Comparison of ENCODE assay signal across 27 cellular contexts in genomic region chr18:39450958-39451357, GRCh38.
"Had no signal": no experiment of that assay in that cellular context is flagged by ENCODE, and none has a peak within 500 bp of the region (broad histone marks: within the 10 kb centered on the region; RNA-seq: fewer than 3 reads in every experiment).

No MANE protein-coding gene starts in this region.

- H3K27me3 ChIP-seq: neutrophil, pancreas, right lobe of liver, sigmoid colon, stomach, thyroid gland, tibial nerve, upper lobe of left lung, uterus had no signal

- H3K36me3 ChIP-seq: neutrophil, pancreas, right lobe of liver, sigmoid colon, stomach, thoracic aorta, thyroid gland, tibial nerve, upper lobe of left lung, uterus had no signal

- H3K9me3 ChIP-seq: neutrophil, pancreas, psoas muscle, right lobe of liver, sigmoid colon, stomach, thoracic aorta, thyroid gland, tibial nerve, upper lobe of left lung, uterus had no signal

- H3K4me3 Mint-ChIP-seq: naive B cell; naive thymus-derived CD8-positive, alpha-beta T cell; natural killer cell treated with Interleukin-12 subunit alpha and Interleukin-12 subunit beta and Interleukin-15 and Interleukin-18, amount 100 ng/mL, for 72 hours; stimulated activated effector memory CD8-positive, alpha-beta T cell treated with anti-CD3 and anti-CD28 coated beads, Interleukin-12 subunit alpha, Interleukin-12 subunit beta, amount 100 ng/mL, for 72 hours; stimulated activated naive B cell treated with anti-CD40 and anti-IgM and Interleukin-4, amounts not matched to agents 10 μg/mL and 1 μg/mL and 100 μg/mL, for 72 hours; stimulated activated naive CD8-positive, alpha-beta T cell treated with anti-CD3 and anti-CD28 coated beads, Interleukin-15, Interleukin-2, amounts not matched to agents 100 ng/mL and 50 ng/mL, for 24 hours had no signal

- H3K36me3 Mint-ChIP-seq: naive B cell; naive thymus-derived CD8-positive, alpha-beta T cell; stimulated activated effector memory CD8-positive, alpha-beta T cell treated with anti-CD3 and anti-CD28 coated beads, Interleukin-12 subunit alpha, Interleukin-12 subunit beta, amount 100 ng/mL, for 72 hours; stimulated activated naive B cell treated with anti-CD40 and anti-IgM and Interleukin-4, amounts not matched to agents 10 μg/mL and 1 μg/mL and 100 μg/mL, for 72 hours had no signal

- H3K27me3 Mint-ChIP-seq: naive B cell; naive thymus-derived CD8-positive, alpha-beta T cell; natural killer cell treated with Interleukin-12 subunit alpha and Interleukin-12 subunit beta and Interleukin-15 and Interleukin-18, amount 100 ng/mL, for 72 hours; progenitor cell of endocrine pancreas; stimulated activated naive B cell treated with anti-CD40 and anti-IgM and Interleukin-4, amounts not matched to agents 10 μg/mL and 1 μg/mL and 100 μg/mL, for 72 hours; stimulated activated naive CD8-positive, alpha-beta T cell treated with anti-CD3 and anti-CD28 coated beads, Interleukin-15, Interleukin-2, amounts not matched to agents 100 ng/mL and 50 ng/mL, for 24 hours had no signal

- H3K4me1 Mint-ChIP-seq: naive B cell; stimulated activated effector memory CD8-positive, alpha-beta T cell treated with anti-CD3 and anti-CD28 coated beads, Interleukin-12 subunit alpha, Interleukin-12 subunit beta, amount 100 ng/mL, for 72 hours; stimulated activated naive B cell treated with anti-CD40 and anti-IgM and Interleukin-4, amounts not matched to agents 10 μg/mL and 1 μg/mL and 100 μg/mL, for 72 hours had no signal

- H3K27ac Mint-ChIP-seq: naive B cell; naive thymus-derived CD8-positive, alpha-beta T cell; natural killer cell treated with Interleukin-12 subunit alpha and Interleukin-12 subunit beta and Interleukin-15 and Interleukin-18, amount 100 ng/mL, for 72 hours; progenitor cell of endocrine pancreas; stimulated activated effector memory CD8-positive, alpha-beta T cell treated with anti-CD3 and anti-CD28 coated beads, Interleukin-12 subunit alpha, Interleukin-12 subunit beta, amount 100 ng/mL, for 72 hours; stimulated activated naive B cell treated with anti-CD40 and anti-IgM and Interleukin-4, amounts not matched to agents 10 μg/mL and 1 μg/mL and 100 μg/mL, for 72 hours; stimulated activated naive CD8-positive, alpha-beta T cell treated with anti-CD3 and anti-CD28 coated beads, Interleukin-15, Interleukin-2, amounts not matched to agents 100 ng/mL and 50 ng/mL, for 24 hours had no signal

- H3K4me1 ChIP-seq: psoas muscle, uterus had no signal

- DNase-seq: naive B cell; naive thymus-derived CD8-positive, alpha-beta T cell; nucleus accumbens; pancreas; psoas muscle; right cardiac atrium; right lobe of liver; sigmoid colon; small intestine; stimulated activated CD4-positive, alpha-beta T cell treated with anti-CD3 and anti-CD28 coated beads, Interleukin-15, amount 100 ng/mL, for 24 hours; stimulated activated CD4-positive, alpha-beta T cell treated with anti-CD3 and anti-CD28 coated beads, Interleukin-2, amount 100 ng/mL, for 24 hours; stimulated activated CD4-positive, alpha-beta T cell treated with anti-CD3 and anti-CD28 coated beads, Interleukin-2, amount 100 ng/mL, for 48 hours; stimulated activated CD4-positive, alpha-beta T cell treated with anti-CD3 and anti-CD28 coated beads, Interleukin-4, amount 100 ng/mL, for 24 hours; stimulated activated naive B cell treated with anti-CD40 and anti-IgM and Interleukin-4, amounts not matched to agents 10 μg/mL and 1 μg/mL and 100 μg/mL, for 72 hours; stimulated activated naive CD4-positive, alpha-beta T cell treated with Interleukin-2 at 50 U/mL for 16 hours; stomach; thyroid gland; trophoblast cell; uterus had no signal

- ATAC-seq: naive thymus-derived CD8-positive, alpha-beta T cell; natural killer cell treated with Interleukin-12 subunit alpha and Interleukin-12 subunit beta and Interleukin-15 and Interleukin-18, amount 100 ng/mL, for 72 hours; pancreas; psoas muscle; right cardiac atrium; right lobe of liver; stimulated activated effector memory CD8-positive, alpha-beta T cell treated with anti-CD3 and anti-CD28 coated beads, Interleukin-12 subunit alpha, Interleukin-12 subunit beta, amount 100 ng/mL, for 72 hours; stimulated activated naive B cell treated with anti-CD40 and anti-IgM and Interleukin-4, amounts not matched to agents 10 μg/mL and 1 μg/mL and 100 μg/mL, for 72 hours had no signal

- H3K4me3 ChIP-seq: pancreas, psoas muscle, right lobe of liver, sigmoid colon, stomach, thoracic aorta, thyroid gland, tibial nerve, upper lobe of left lung, uterus had no signal

- H3K27ac ChIP-seq: neutrophil, pancreas, psoas muscle, right lobe of liver, sigmoid colon, stomach, thoracic aorta, thyroid gland, tibial nerve, upper lobe of left lung, uterus had no signal
